22 cellular contexts compared by ENCODE assay signal in genomic region chr7:69826283-69826682, GRCh38.
DNase-seq lines count a peak whose midpoint lies in the region; ATAC-seq and TF ChIP-seq lines count a peak whose summit lies in the region.
"Had no signal": no experiment of that assay in that cellular context is flagged by ENCODE, and none has a peak within 500 bp of the region (broad histone marks: within the 10 kb centered on the region; RNA-seq: fewer than 3 reads in every experiment).

No MANE protein-coding gene starts in this region.

- peaks cover 11% of the 10 kb centered on the region for H3K36me3 ChIP-seq in DOHH2 (ENCODE audit: control insufficient read depth, low read length)
- H3K36me3 ChIP-seq in OCI-LY1 (ENCODE audit: insufficient read depth, low read length) = peaks cover 16% of the 10 kb centered on the region
- H3K36me3 ChIP-seq in endodermal cell (ENCODE audit: control insufficient read depth, insufficient read depth, low read length) = peaks cover 4% of the 10 kb centered on the region
- H3K36me3 ChIP-seq in neural cell (ENCODE audit: insufficient read depth, low read length) = no peaks in the 10 kb centered on the region
- H3K36me3 ChIP-seq: BE2C, MG63 had no signal

- H3K9me3 Mint-ChIP-seq in endodermal cell (peaks cover 3% of the 10 kb centered on the region), Calu3 (ENCODE audit: low read depth, unreplicated experiment) (peaks cover 5% of the 10 kb centered on the region)
- H3K9me3 Mint-ChIP-seq in activated CD8-positive, alpha-beta T cell treated with anti-CD3 and anti-CD28 coated beads, Interleukin-2, amount 10 ng/mL, durations not matched to agents 7 days and 5 days (ENCODE audit: insufficient read depth) = no peaks in the 10 kb centered on the region

- CTCF ChIA-PET in activated CD8-positive, alpha-beta T cell treated with anti-CD3 and anti-CD28 coated beads, Interleukin-2, amount 10 ng/mL, durations not matched to agents 7 days and 5 days (lab: Charles Lee) = no interaction called here
- CTCF ChIA-PET in Calu3 (lab: Charles Lee) = no interaction called here

- 87 to 94% methylated on average over 3 of the region's 3 CpGs for WGBS in endodermal cell (ENCODE audit: insufficient coverage in 1 of 2, insufficient read length in 1 of 2), 2 experiments

- H3K9me2 ChIP-seq in DOHH2 (replicated peaks; ENCODE audit: control insufficient read depth, low read length) (no peaks in the 10 kb centered on the region), OCI-LY1 (ENCODE audit: low read depth, low read length) (no peaks in the 10 kb centered on the region), neural cell (ENCODE audit: insufficient read depth, low read length) (no peaks in the 10 kb centered on the region)

- no peaks in the 10 kb centered on the region for H3K27me3 Mint-ChIP-seq in endodermal cell (ENCODE audit: insufficient read depth)
- H3K27me3 Mint-ChIP-seq in activated CD8-positive, alpha-beta T cell treated with anti-CD3 and anti-CD28 coated beads, Interleukin-2, amount 10 ng/mL, durations not matched to agents 7 days and 5 days (ENCODE audit: low read depth) = peaks cover 13% of the 10 kb centered on the region
- H3K27me3 Mint-ChIP-seq in Calu3 (ENCODE audit: unreplicated experiment) = no peaks in the 10 kb centered on the region

- no peak for DNase-seq in endodermal cell
- no peak for DNase-seq in activated CD8-positive, alpha-beta T cell treated with anti-CD3 and anti-CD28 coated beads, Interleukin-2, amount 10 ng/mL, durations not matched to agents 7 days and 5 days
- DNase-seq in Calu3 = no peak
- DNase-seq: BE2C; CD4-positive, CD25-positive, alpha-beta regulatory T cell; DMS53; GM23248; H7; MG63; NCI-H1105 treated with DMSO at 0.1 percent for 48 hours; NCI-H446 treated with DMSO at 0.1 percent for 48 hours; NCI-H526; SIG-M5; SW 1271 had no signal

- TF ChIP-seq EP300 in neural cell (conservative IDR thresholded peaks at IDR 0.05; ENCODE audit: poor library complexity, severe bottlenecking) = peak; percentile 33

- H3K9me3 ChIP-seq in DOHH2 (ENCODE audit: control insufficient read depth, insufficient read depth, low read length) (peaks cover 7% of the 10 kb centered on the region; the same call in 1 of the 2 replicates), OCI-LY1 (ENCODE audit: low read length) (peaks cover 6% of the 10 kb centered on the region; the same call in 1 of the 2 replicates), endodermal cell (ENCODE audit: control insufficient read depth, low read length) (no peaks in the 10 kb centered on the region), neural cell (ENCODE audit: low read length) (no peaks in the 10 kb centered on the region)
- H3K9me3 ChIP-seq: BE2C, MG63 had no signal

- H3K4me3 Mint-ChIP-seq in endodermal cell = no peak overlapping the region
- H3K4me3 Mint-ChIP-seq in activated CD8-positive, alpha-beta T cell treated with anti-CD3 and anti-CD28 coated beads, Interleukin-2, amount 10 ng/mL, durations not matched to agents 7 days and 5 days = no peak overlapping the region
- no peak overlapping the region for H3K4me3 Mint-ChIP-seq in Calu3 (ENCODE audit: low read depth, unreplicated experiment)
- H3K4me3 Mint-ChIP-seq: CD4-positive, CD25-positive, alpha-beta regulatory T cell had no signal

- no peak for ATAC-seq in activated CD8-positive, alpha-beta T cell treated with anti-CD3 and anti-CD28 coated beads, Interleukin-2, amount 10 ng/mL, durations not matched to agents 7 days and 5 days
- ATAC-seq in GM19452 (IDR thresholded peaks at IDR 0.05; ENCODE audit: unreplicated experiment) = no peak
- no peak for ATAC-seq in HG03025 (IDR thresholded peaks at IDR 0.05; ENCODE audit: low FRiP score, unreplicated experiment)
- ATAC-seq: HepG2, K562 had no signal

- peak overlapping the region; percentile 78 for H3K4me3 ChIP-seq in DOHH2 (ENCODE audit: low read length)
- peak overlapping the region; percentile 59 for H3K4me3 ChIP-seq in OCI-LY1 (ENCODE audit: low read depth, low read length, poor library complexity, severe bottlenecking)
- peak overlapping the region; percentile 36 for H3K4me3 ChIP-seq in endodermal cell (ENCODE audit: low read length)
- H3K4me3 ChIP-seq in neural cell (ENCODE audit: low read length) = no peak overlapping the region
- H3K4me3 ChIP-seq: GM23248, K562, MG63, SK-N-MC had no signal

- POLR2A ChIA-PET in activated CD8-positive, alpha-beta T cell treated with anti-CD3 and anti-CD28 coated beads, Interleukin-2, amount 10 ng/mL, durations not matched to agents 7 days and 5 days (lab: Charles Lee) = no interaction called here

- intact Hi-C loops in Calu3 (cut with micrococcal nuclease; ENCODE audit: unreplicated experiment) = no loop called here

- peak overlapping the region; percentile 94 for H3K4me2 ChIP-seq in DOHH2 (ENCODE audit: low read length)
- H3K4me2 ChIP-seq in OCI-LY1 (ENCODE audit: low read length) = peak overlapping the region; percentile 76
- H3K4me2 ChIP-seq in neural cell (ENCODE audit: low read length) = no peak overlapping the region

- TF ChIP-seq CTCF in DOHH2 (IDR thresholded peaks at IDR 0.05; ENCODE audit: low read depth, low read length, poor library complexity, severe bottlenecking) (no peak), OCI-LY1 (IDR thresholded peaks at IDR 0.05; ENCODE audit: low read length) (no peak), endodermal cell (conservative IDR thresholded peaks at IDR 0.05) (no peak), neural cell (IDR thresholded peaks at IDR 0.05; ENCODE audit: poor library complexity, severe bottlenecking) (no peak), Calu3 (IDR thresholded peaks at IDR 0.05; ENCODE audit: unreplicated experiment) (no peak)

- H3F3A ChIP-seq in DOHH2 (ENCODE audit: control insufficient read depth, insufficient read depth) (peaks cover 34% of the 10 kb centered on the region), OCI-LY1 (ENCODE audit: insufficient read depth, low read length) (peaks cover 12% of the 10 kb centered on the region; the same call in 1 of the 2 replicates), neural cell (ENCODE audit: insufficient read depth, low read length, poor library complexity, severe bottlenecking) (no peaks in the 10 kb centered on the region)

- H4K20me1 ChIP-seq in DOHH2 (ENCODE audit: control insufficient read depth, insufficient read depth, low read depth, low read length) (no peaks in the 10 kb centered on the region), OCI-LY1 (ENCODE audit: insufficient read depth, low read length) (no peaks in the 10 kb centered on the region), neural cell (ENCODE audit: insufficient read depth) (no peaks in the 10 kb centered on the region)

- H3K27me3 ChIP-seq in DOHH2 (ENCODE audit: control insufficient read depth, low read length) = no peaks in the 10 kb centered on the region
- no peaks in the 10 kb centered on the region for H3K27me3 ChIP-seq in OCI-LY1 (ENCODE audit: insufficient read depth, low read length)
- H3K27me3 ChIP-seq in endodermal cell (ENCODE audit: control insufficient read depth, insufficient read depth, low read length, poor library complexity, severe bottlenecking) = no peaks in the 10 kb centered on the region
- H3K27me3 ChIP-seq in neural cell (ENCODE audit: insufficient read depth, low read depth, low read length) = no peaks in the 10 kb centered on the region
- H3K27me3 ChIP-seq: BE2C, MG63 had no signal

- H3K79me2 ChIP-seq in DOHH2 (ENCODE audit: control insufficient read depth, low read length) = peaks cover 73% of the 10 kb centered on the region
- peaks cover 51% of the 10 kb centered on the region for H3K79me2 ChIP-seq in OCI-LY1 (ENCODE audit: insufficient read depth, low read length)
- H3K79me2 ChIP-seq in neural cell (replicated peaks; ENCODE audit: insufficient read depth, low read length) = peaks cover 34% of the 10 kb centered on the region

- H3K9ac ChIP-seq in OCI-LY1 (ENCODE audit: low read length) (peak overlapping the region; percentile 63), endodermal cell (ENCODE audit: extremely low read depth, low read length, poor library complexity, severe bottlenecking) (peak overlapping the region; percentile 24), neural cell (ENCODE audit: low read length) (no peak overlapping the region)
- H3K9ac ChIP-seq: GM23248 had no signal

- H3K27ac Mint-ChIP-seq in endodermal cell = peak overlapping the region; percentile 92
- H3K27ac Mint-ChIP-seq in activated CD8-positive, alpha-beta T cell treated with anti-CD3 and anti-CD28 coated beads, Interleukin-2, amount 10 ng/mL, durations not matched to agents 7 days and 5 days = no peak overlapping the region
- H3K27ac Mint-ChIP-seq in Calu3 (ENCODE audit: unreplicated experiment) = no peak overlapping the region
- H3K27ac Mint-ChIP-seq: CD4-positive, CD25-positive, alpha-beta regulatory T cell had no signal

- no peak overlapping the region for H2AFZ ChIP-seq in OCI-LY1 (ENCODE audit: low read length)
- H2AFZ ChIP-seq in neural cell (ENCODE audit: low read depth, low read length) = no peak overlapping the region
- H2AFZ ChIP-seq: GM23248 had no signal

- H3K4me1 ChIP-seq in DOHH2 (ENCODE audit: control insufficient read depth, low read length) (peaks cover 73% of the 10 kb centered on the region), OCI-LY1 (ENCODE audit: insufficient read depth, low read length, severe bottlenecking) (peaks cover 69% of the 10 kb centered on the region), endodermal cell (ENCODE audit: control insufficient read depth, insufficient read depth, low read length) (peaks cover 30% of the 10 kb centered on the region)

- no TSS peak for BruUV-seq in Calu3 (replicated peaks; lab: Mats Ljungman, UMichigan)

- TF ChIP-seq RAD21 in neural cell (conservative IDR thresholded peaks at IDR 0.05) = no peak

- H3K36me3 Mint-ChIP-seq in endodermal cell (ENCODE audit: low read depth) (peaks cover 5% of the 10 kb centered on the region), Calu3 (ENCODE audit: insufficient read depth, unreplicated experiment) (no peaks in the 10 kb centered on the region)
- H3K36me3 Mint-ChIP-seq in activated CD8-positive, alpha-beta T cell treated with anti-CD3 and anti-CD28 coated beads, Interleukin-2, amount 10 ng/mL, durations not matched to agents 7 days and 5 days (ENCODE audit: low read depth) = no peaks in the 10 kb centered on the region
- H3K36me3 Mint-ChIP-seq: CD4-positive, CD25-positive, alpha-beta regulatory T cell had no signal

- peaks cover 57% of the 10 kb centered on the region for H3K4me1 Mint-ChIP-seq in endodermal cell
- H3K4me1 Mint-ChIP-seq in activated CD8-positive, alpha-beta T cell treated with anti-CD3 and anti-CD28 coated beads, Interleukin-2, amount 10 ng/mL, durations not matched to agents 7 days and 5 days (ENCODE audit: low read depth) = peaks cover 29% of the 10 kb centered on the region
- H3K4me1 Mint-ChIP-seq in Calu3 (ENCODE audit: low read depth, unreplicated experiment) = no peaks in the 10 kb centered on the region

- H3K27ac ChIP-seq in DOHH2 (ENCODE audit: low read depth, low read length) (peak overlapping the region; percentile 97), OCI-LY1 (ENCODE audit: low read depth, low read length, poor library complexity, severe bottlenecking) (peak overlapping the region; percentile 94), endodermal cell (ENCODE audit: low read depth, low read length) (no peak overlapping the region), neural cell (ENCODE audit: low read length) (no peak overlapping the region)
- H3K27ac ChIP-seq: GM23248, SK-N-MC had no signal

TF ChIP-seq in neural cell, 6 proteins besides CTCF, POLR2A, EP300 and RAD21 (continues in another document):
- TF ChIP-seq MXI1 (conservative IDR thresholded peaks at IDR 0.05; ENCODE audit: poor library complexity, severe bottlenecking) = no peak
- no peak for TF ChIP-seq TAF1 (IDR thresholded peaks at IDR 0.05; ENCODE audit: low read depth)

Comparison
In these comparisons a context has a peak if more than half of its experiments do, and no peak if none do; other contexts are left out.
1. H3K27ac ChIP-seq: peak in DOHH2 (single experiment) and OCI-LY1 (single experiment); none in endodermal cell (single experiment) and neural cell (single experiment).